Comparison of ENCODE assay signal across 26 cellular contexts in genomic region chr16:51429041-51429440, GRCh38.
"Had no signal": no experiment of that assay in that cellular context is flagged by ENCODE, and none has a peak within 500 bp of the region (broad histone marks: within the 10 kb centered on the region; RNA-seq: fewer than 3 reads in every experiment).

No MANE protein-coding gene starts in this region.

- H3K4me3 Mint-ChIP-seq: activated CD4-positive, alpha-beta memory T cell treated with anti-CD3 and anti-CD28 coated beads, Interleukin-2, amount 10 ng/mL, durations not matched to agents 7 days and 5 days; activated CD4-positive, alpha-beta T cell treated with anti-CD3 and anti-CD28 coated beads for 36 hours; activated naive CD4-positive, alpha-beta T cell treated with anti-CD3 and anti-CD28 coated beads for 36 hours; activated naive CD8-positive, alpha-beta T cell; activated T-helper 17 cell treated with anti-CD3 and anti-CD28 coated beads, Interleukin-2, amount 50 U/mL, for 72 hours; brain; IgD-negative memory B cell had no signal

- H3K4me1 Mint-ChIP-seq: activated CD4-positive, alpha-beta memory T cell treated with anti-CD3 and anti-CD28 coated beads, Interleukin-2, amount 10 ng/mL, durations not matched to agents 7 days and 5 days; activated CD4-positive, alpha-beta T cell treated with anti-CD3 and anti-CD28 coated beads for 36 hours; activated T-helper 17 cell treated with anti-CD3 and anti-CD28 coated beads, Interleukin-2, amount 50 U/mL, for 72 hours had no signal

- H3K4me3 ChIP-seq: Peyer's patch, SJCRH30 had no signal

- H3K36me3 Mint-ChIP-seq: activated naive CD8-positive, alpha-beta T cell; brain had no signal

- H3K27me3 ChIP-seq: Peyer's patch, SJCRH30 had no signal

- H3K27ac ChIP-seq: Peyer's patch, RWPE1, SJCRH30, VCaP had no signal

- H3K36me3 ChIP-seq: Peyer's patch, SJCRH30 had no signal

- H3K9ac ChIP-seq: SK-N-SH had no signal

- H3K27ac Mint-ChIP-seq: activated CD4-positive, alpha-beta memory T cell treated with anti-CD3 and anti-CD28 coated beads, Interleukin-2, amount 10 ng/mL, durations not matched to agents 7 days and 5 days; activated CD4-positive, alpha-beta T cell treated with anti-CD3 and anti-CD28 coated beads for 36 hours; activated naive CD4-positive, alpha-beta T cell treated with anti-CD3 and anti-CD28 coated beads for 36 hours; activated naive CD8-positive, alpha-beta T cell; activated T-helper 17 cell treated with anti-CD3 and anti-CD28 coated beads, Interleukin-2, amount 50 U/mL, for 72 hours; IgD-negative memory B cell had no signal

- H3K4me1 ChIP-seq: Peyer's patch had no signal

- H3K4me2 ChIP-seq: SK-N-SH had no signal

- H3K27me3 Mint-ChIP-seq: activated CD4-positive, alpha-beta memory T cell treated with anti-CD3 and anti-CD28 coated beads, Interleukin-2, amount 10 ng/mL, durations not matched to agents 7 days and 5 days; activated CD4-positive, alpha-beta T cell treated with anti-CD3 and anti-CD28 coated beads for 36 hours; activated T-helper 17 cell treated with anti-CD3 and anti-CD28 coated beads, Interleukin-2, amount 50 U/mL, for 72 hours; IgD-negative memory B cell had no signal

- H3K9me3 ChIP-seq: Peyer's patch, SJCRH30, SK-N-SH had no signal

- DNase-seq: activated CD4-positive, alpha-beta memory T cell treated with anti-CD3 and anti-CD28 coated beads, Interleukin-2, amount 10 ng/mL, durations not matched to agents 7 days and 5 days; activated CD4-positive, alpha-beta T cell treated with anti-CD3 and anti-CD28 coated beads for 36 hours; activated CD4-positive, alpha-beta T cell treated with anti-CD3 and anti-CD28 coated beads, Interleukin-2, amount 50 U/mL, for 1 hour; activated gamma-delta T cell; activated naive CD4-positive, alpha-beta T cell treated with anti-CD3 and anti-CD28 coated beads for 36 hours; activated T-cell treated with anti-CD3 and anti-CD28 coated beads for 4 hours; activated T-cell treated with anti-CD3 and anti-CD28 coated beads, Interleukin-2, amount 50 U/mL, for 48 hours; KG1; NCI-H1105; NCI-H1436; NCI-H1694 treated with DMSO at 0.1 percent for 48 hours; NCI-H2029 treated with DMSO at 0.1 percent for 48 hours; NCI-H345; NCI-H510A; NCI-H69; Peyer's patch; Right ventricle myocardium superior; SJCRH30; SK-N-SH; T-helper 1 cell had no signal

- ATAC-seq: activated CD4-positive, alpha-beta T cell treated with anti-CD3 and anti-CD28 coated beads for 36 hours; activated T-helper 17 cell treated with anti-CD3 and anti-CD28 coated beads, Interleukin-2, amount 50 U/mL, for 72 hours had no signal
